8 cellular contexts compared by ENCODE assay signal in genomic region chr2:151238527-151239487, GRCh38. TPM values are rescaled to one million over a fixed set of nuclear protein-coding genes. Genes with fewer than 3 reads are reported as not detected.
DNase-seq lines count a peak whose midpoint lies in the region; ATAC-seq and TF ChIP-seq lines count a peak whose summit lies in the region.

No MANE protein-coding gene starts in this region.

- ATAC-seq in GM19035 (IDR thresholded peaks at IDR 0.05; ENCODE audit: unreplicated experiment) (peak; percentile 82), HG03280 (IDR thresholded peaks at IDR 0.05; ENCODE audit: unreplicated experiment) (peak; percentile 80), esophagus mucosa (peak; percentile 73)
- peak; percentile 61 to 70 for ATAC-seq in naive thymus-derived CD8-positive, alpha-beta T cell

- H3K36me3 Mint-ChIP-seq in Caco-2 (ENCODE audit: insufficient read depth, unreplicated experiment): no peaks in the 10 kb centered on the region
- H3K36me3 Mint-ChIP-seq in naive thymus-derived CD8-positive, alpha-beta T cell: no peaks in the 10 kb centered on the region

- no peak overlapping the region for H3K27ac ChIP-seq in WERI-Rb-1

- H3K36me3 ChIP-seq in Caco-2 (ENCODE audit: control insufficient read depth, insufficient read depth, low read length): no peaks in the 10 kb centered on the region
- H3K36me3 ChIP-seq in WERI-Rb-1: no peaks in the 10 kb centered on the region

- no peaks in the 10 kb centered on the region for H3K4me1 Mint-ChIP-seq in Caco-2 (ENCODE audit: low read depth, unreplicated experiment)
- H3K4me1 Mint-ChIP-seq in naive thymus-derived CD8-positive, alpha-beta T cell: no peaks in the 10 kb centered on the region

- POLR2A ChIA-PET in Caco-2 (lab: Charles Lee): no interaction called here
- POLR2A ChIA-PET in naive thymus-derived CD8-positive, alpha-beta T cell (lab: Charles Lee): interaction anchor here (0.8 kb wide), 1 partner anchor 23 kb away, joined by 3 read pairs; the partner anchor contains the start of gene RBM43

- peaks cover 5% of the 10 kb centered on the region for H3K27me3 Mint-ChIP-seq in Caco-2 (ENCODE audit: insufficient read depth, unreplicated experiment)
- H3K27me3 Mint-ChIP-seq in naive thymus-derived CD8-positive, alpha-beta T cell: peaks cover 0 to 1% (median 0%) of the 10 kb centered on the region in 5 donors

- intact Hi-C loops in Caco-2 (cut with micrococcal nuclease; ENCODE audit: unreplicated experiment): loop anchor here (5.0 kb wide), 2 partner anchors 627 to 1642 kb away; no protein-coding TSS in a partner anchor

- H3K9me3 ChIP-seq in Caco-2 (no peaks in the 10 kb centered on the region), WERI-Rb-1 (ENCODE audit: severe bottlenecking) (no peaks in the 10 kb centered on the region)

- TF ChIP-seq CTCF in Caco-2 (IDR thresholded peaks at IDR 0.05; ENCODE audit: insufficient read depth in 1 of 2, low read depth in 1 of 2, low read length in 1 of 2, severe bottlenecking in 1 of 2, unreplicated experiment in 1 of 2) (peak; percentile 74 to 87), WERI-Rb-1 (IDR thresholded peaks at IDR 0.05; ENCODE audit: low read depth, low read length) (peak; percentile 58)

- no TSS peak for BruUV-seq in Caco-2 (replicated peaks; lab: Mats Ljungman, UMichigan)

- no peaks in the 10 kb centered on the region for H3K9me3 Mint-ChIP-seq in Caco-2 (ENCODE audit: unreplicated experiment)
- H3K9me3 Mint-ChIP-seq in naive thymus-derived CD8-positive, alpha-beta T cell: no peaks in the 10 kb centered on the region

- H3K4me3 Mint-ChIP-seq in Caco-2 (ENCODE audit: unreplicated experiment): no peak overlapping the region
- H3K4me3 Mint-ChIP-seq in naive thymus-derived CD8-positive, alpha-beta T cell: no peak overlapping the region

- CTCF ChIA-PET in Caco-2 (lab: Charles Lee): interaction anchor here (0.8 to 1.2 kb wide), 2 partner anchors 147 to 227 kb away, joined by 3 to 4 read pairs; no protein-coding TSS in a partner anchor

- H3K4me3 ChIP-seq in Caco-2 (ENCODE audit: low read depth, low read length) (no peak overlapping the region), WERI-Rb-1 (ENCODE audit: low read depth, low read length) (no peak overlapping the region)

- H3K27ac Mint-ChIP-seq in Caco-2 (ENCODE audit: unreplicated experiment): no peak overlapping the region
- H3K27ac Mint-ChIP-seq in naive thymus-derived CD8-positive, alpha-beta T cell: peak overlapping the region in 1 of 10 donors; percentile 8

- H3K27me3 ChIP-seq in Caco-2 (replicated peaks; ENCODE audit: control insufficient read depth, insufficient read depth, low read length) (no peaks in the 10 kb centered on the region; the same call in 1 of the 2 replicates), WERI-Rb-1 (ENCODE audit: insufficient read depth, low read depth, severe bottlenecking) (no peaks in the 10 kb centered on the region)

- peak; percentile 51 to 69 for DNase-seq in Caco-2
- DNase-seq in NCI-H2227 (lab: John Stamatoyannopoulos, UW; ENCODE audit: unreplicated experiment): peak; percentile 88
- DNase-seq in WERI-Rb-1: peak; percentile 55
- peak in 7 of 10 donors; percentile 23 to 53 (median 35) for DNase-seq in naive thymus-derived CD8-positive, alpha-beta T cell
- no peak for DNase-seq in cortex of kidney (lab: John Stamatoyannopoulos, UW)

- no peaks in the 10 kb centered on the region for H3K4me1 ChIP-seq in Caco-2

RNA-seq across cellular contexts. Expression of gene RBM43, which starts 22.9 kb away (rescaled TPM):
- 1.4 and 1.6 TPM in 2 replicates for total RNA-seq in Caco-2 (2022)
- 3.1 TPM for total RNA-seq in esophagus mucosa
- 10 to 100 TPM; 28.8 to 30.6 TPM for total RNA-seq in naive thymus-derived CD8-positive, alpha-beta T cell
- polyA plus RNA-seq in naive thymus-derived CD8-positive, alpha-beta T cell: 1 to 10 TPM; 4.1 to 4.4 (median 4.2) TPM

RNA-seq across cellular contexts. Expression of gene NMI, which starts 50.7 kb away (rescaled TPM):
- total RNA-seq in Caco-2 (2022): 5.1 and 5.4 TPM in 2 replicates
- total RNA-seq in esophagus mucosa: 11.6 TPM
- 10 to 100 TPM; 27.5 to 31.6 TPM for total RNA-seq in naive thymus-derived CD8-positive, alpha-beta T cell
- polyA plus RNA-seq in naive thymus-derived CD8-positive, alpha-beta T cell: 10 to 100 TPM; 30.0 to 55.1 (median 47.2) TPM
